In the genomic region with DNA sequence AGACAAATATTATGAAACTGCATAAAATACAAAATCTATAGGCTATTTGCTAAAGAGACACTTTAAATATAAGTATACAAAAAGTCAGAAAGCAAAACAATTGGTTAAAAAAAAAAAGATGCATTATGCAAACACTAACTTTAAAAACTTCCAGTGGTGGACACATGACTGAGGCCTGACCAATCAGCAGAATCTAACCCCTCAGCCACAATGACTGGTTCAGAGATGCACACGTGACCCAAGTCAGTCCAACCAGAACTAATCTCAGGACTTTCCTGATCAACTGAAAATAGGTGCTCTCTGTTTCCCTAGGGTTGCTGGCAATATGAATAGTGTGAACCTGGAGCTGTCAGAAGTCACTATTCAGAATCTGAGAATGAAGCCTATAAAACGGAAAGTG, we compare ENCODE assay signal across 36 cellular contexts. TPM values are rescaled to one million over a fixed set of nuclear protein-coding genes. Genes with fewer than 3 reads are reported as not detected.
"Had no signal": no experiment of that assay in that cellular context is flagged by ENCODE, and none has a peak within 500 bp of the region (broad histone marks: within the 10 kb centered on the region; RNA-seq: fewer than 3 reads in every experiment).

No MANE protein-coding gene starts in this region.

- H3K4me1 ChIP-seq: adrenal gland, body of pancreas, breast epithelium had no signal

- ATAC-seq: activated CD8-positive, alpha-beta T cell treated with anti-CD3 and anti-CD28 coated beads for 36 hours; activated naive CD4-positive, alpha-beta T cell treated with anti-CD3 and anti-CD28 coated beads, Interleukin-2, amount 50 U/mL, for 72 hours; activated T-cell treated with anti-CD3 and anti-CD28 coated beads, Interleukin-2, amount 50 U/mL, for 4 hours; activated T-cell treated with anti-CD3 and anti-CD28 coated beads, Interleukin-2, amount 50 U/mL, for 72 hours; activated T-helper 17 cell treated with anti-CD3 and anti-CD28 coated beads, Interleukin-2, amount 50 U/mL, for 72 hours; body of pancreas had no signal

- H3K27me3 ChIP-seq: adrenal gland, body of pancreas, brain microvascular endothelial cell, breast epithelium had no signal

- FAIRE-seq: astrocyte, colon, TTC549 had no signal

- DNase-seq: activated B cell treated with CpG ODN at 0.5 μM for 24 hours; activated CD4-positive, alpha-beta memory T cell treated with anti-CD3 and anti-CD28 coated beads for 36 hours; activated CD4-positive, alpha-beta T cell treated with anti-CD3 and anti-CD28 coated beads for 4 hours; activated CD4-positive, alpha-beta T cell treated with anti-CD3 and anti-CD28 coated beads, Interleukin-2, amount 10 ng/mL, durations not matched to agents 24 days and 14 days; activated CD4-positive, alpha-beta T cell treated with anti-CD3 and anti-CD28 coated beads, Interleukin-2, amount 50 U/mL, for 1 hour; activated CD4-positive, alpha-beta T cell treated with anti-CD3 and anti-CD28 coated beads, Interleukin-2, amount 50 U/mL, for 4 hours; activated CD4-positive, CD25-positive, alpha-beta regulatory T cell treated with anti-CD3 and anti-CD28 coated beads, Interleukin-2, amount 50 U/mL, for 72 hours; activated CD8-positive, alpha-beta memory T cell treated with anti-CD3 and anti-CD28 coated beads, Interleukin-2, amount 50 U/mL, for 4 hours; activated CD8-positive, alpha-beta T cell treated with anti-CD3 and anti-CD28 coated beads for 36 hours; activated effector memory CD4-positive, alpha-beta T cell treated with anti-CD3 and anti-CD28 coated beads, Interleukin-2, amount 50 U/mL, for 16 hours; activated gamma-delta T cell treated with Interleukin-2 at 50 U/mL for 16 hours; activated naive CD4-positive, alpha-beta T cell; activated naive CD4-positive, alpha-beta T cell treated with anti-CD3 and anti-CD28 coated beads for 36 hours; activated naive CD4-positive, alpha-beta T cell treated with anti-CD3 and anti-CD28 coated beads, Interleukin-2, amount 50 U/mL, for 16 hours; activated naive CD8-positive, alpha-beta T cell treated with anti-CD3 and anti-CD28 coated beads for 36 hours; activated T-cell treated with anti-CD3 and anti-CD28 coated beads for 4 hours; activated T-cell treated with anti-CD3 and anti-CD28 coated beads, Interleukin-2, amount 50 U/mL, for 1 hour; activated T-cell treated with anti-CD3 and anti-CD28 coated beads, Interleukin-2, amount 50 U/mL, for 4 hours; activated T-cell treated with anti-CD3 and anti-CD28 coated beads, Interleukin-2, amount 50 U/mL, for 72 hours; adrenal gland; amniotic stem cell; aorta; body of pancreas; brain microvascular endothelial cell; central memory CD4-positive, alpha-beta T cell; T-helper 2 cell; T-helper 9 cell had no signal

- H3K27ac ChIP-seq: adrenal gland, body of pancreas, brain microvascular endothelial cell, breast epithelium, VCaP had no signal

- H3K4me3 ChIP-seq: adrenal gland, body of pancreas, breast epithelium had no signal

- H3K36me3 ChIP-seq: adrenal gland, brain microvascular endothelial cell, breast epithelium had no signal

- H3K9me3 ChIP-seq: adrenal gland, body of pancreas, breast epithelium had no signal

RNA-seq across cellular contexts. Expression of a gene that starts 22.7 kb away (rescaled TPM):
- total RNA-seq: activated B cell treated with CpG ODN at 0.5 μM for 24 hours; activated CD4-positive, alpha-beta memory T cell treated with anti-CD3 and anti-CD28 coated beads for 36 hours; activated CD4-positive, alpha-beta T cell treated with anti-CD3 and anti-CD28 coated beads, Interleukin-2, amount 10 ng/mL, durations not matched to agents 24 days and 14 days; activated CD8-positive, alpha-beta memory T cell treated with anti-CD3 and anti-CD28 coated beads for 36 hours; activated CD8-positive, alpha-beta T cell treated with anti-CD3 and anti-CD28 coated beads for 36 hours; activated naive CD4-positive, alpha-beta T cell treated with anti-CD3 and anti-CD28 coated beads for 36 hours; activated naive CD4-positive, alpha-beta T cell treated with anti-CD3 and anti-CD28 coated beads, Interleukin-2, amount 50 U/mL, for 72 hours; activated naive CD8-positive, alpha-beta T cell treated with anti-CD3 and anti-CD28 coated beads for 36 hours; activated T-cell treated with anti-CD3 and anti-CD28 coated beads, Interleukin-2, amount 50 U/mL, for 4 hours; activated T-cell treated with anti-CD3 and anti-CD28 coated beads, Interleukin-2, amount 50 U/mL, for 72 hours; activated T-helper 1 cell treated with anti-CD3 and anti-CD28 coated beads, Interleukin-12 subunit alpha, Interleukin-12 subunit beta, Interleukin-2, Interleukin-4 antibody, amounts not matched to agents 30 ng/mL and 10 ng/mL and 1 ng/mL, durations not matched to agents 14 hours and 24 hours and 36 hours; activated T-helper 17 cell treated with anti-CD3 and anti-CD28 coated beads, Interleukin-2, amount 50 U/mL, for 72 hours had no signal
